ENCODE assay signal across 26 cellular contexts in genomic region chr5:82332889-82333619, GRCh38. TPM values are rescaled to one million over a fixed set of nuclear protein-coding genes. Genes with fewer than 3 reads are reported as not detected.
DNase-seq lines count a peak whose midpoint lies in the region; ATAC-seq, FAIRE-seq and TF ChIP-seq lines count a peak whose summit lies in the region.
"Had no signal": no experiment of that assay in that cellular context is flagged by ENCODE, and none has a peak within 500 bp of the region (broad histone marks: within the 10 kb centered on the region; RNA-seq: fewer than 3 reads in every experiment).

No MANE protein-coding gene starts in this region.

- no peaks in the 10 kb centered on the region for H3K36me3 Mint-ChIP-seq in astrocyte (ENCODE audit: low read depth, unreplicated experiment)
- no peaks in the 10 kb centered on the region for H3K36me3 Mint-ChIP-seq in natural killer cell treated with Interleukin-12 subunit alpha and Interleukin-12 subunit beta and Interleukin-15 and Interleukin-18, amount 100 ng/mL, for 72 hours
- H3K36me3 Mint-ChIP-seq: activated naive CD4-positive, alpha-beta T cell treated with anti-CD3 and anti-CD28 coated beads, Interleukin-2, amount 50 U/mL, for 24 hours; neural progenitor cell; stimulated activated memory B cell treated with anti-CD40 and anti-IgM and Interleukin-4, amounts not matched to agents 10 μg/mL and 1 μg/mL and 100 μg/mL, for 72 hours had no signal

- H4K20me1 ChIP-seq in astrocyte (ENCODE audit: insufficient read depth, low read length), result no peaks in the 10 kb centered on the region

- peak in 1 of 2 donors; percentile 62 for DNase-seq in cardiac muscle cell (ENCODE audit: low read depth in 1 of 2, low spot score in 1 of 2)
- no peak for DNase-seq in cardiac septum (ENCODE audit: low spot score)
- DNase-seq in astrocyte (ENCODE audit: low read depth), result peak; percentile 70
- DNase-seq in foreskin melanocyte, result peak; percentile 43
- no peak for DNase-seq in thoracic aorta (ENCODE audit: low spot score)
- no peak for DNase-seq in ovary
- DNase-seq in natural killer cell treated with Interleukin-12 subunit alpha and Interleukin-12 subunit beta and Interleukin-15 and Interleukin-18, amount 100 ng/mL, for 72 hours (ENCODE audit: low spot score), result no peak
- DNase-seq: activated CD4-positive, alpha-beta T cell treated with anti-CD3 and anti-CD28 coated beads, Interleukin-2, amount 50 U/mL, for 1 hour; DMS53; foreskin keratinocyte; lower lobe of right lung; NCI-H2107; NCI-H524; psoas muscle; RPMI8226; small intestine; transverse colon had no signal

- H3K4me1 ChIP-seq in cardiac muscle cell (ENCODE audit: low read depth), result peaks cover 53% of the 10 kb centered on the region
- H3K4me1 ChIP-seq in astrocyte (ENCODE audit: insufficient read depth, low read length), result peaks cover 27% of the 10 kb centered on the region
- H3K4me1 ChIP-seq in thoracic aorta (ENCODE audit: control insufficient read depth in 1 of 2, low read depth in 2 of 2), result peaks cover 51 to 70% of the 10 kb centered on the region in 2 donors
- H3K4me1 ChIP-seq in ovary (ENCODE audit: insufficient read depth), result peaks cover 1% of the 10 kb centered on the region

- ATAC-seq in thoracic aorta (ENCODE audit: insufficient number of reproducible peaks, low FRiP score, low read depth) (no peak), GM18520 (IDR thresholded peaks at IDR 0.05; ENCODE audit: unreplicated experiment) (no peak)
- no peak for ATAC-seq in natural killer cell treated with Interleukin-12 subunit alpha and Interleukin-12 subunit beta and Interleukin-15 and Interleukin-18, amount 100 ng/mL, for 72 hours
- ATAC-seq: foreskin keratinocyte; lower lobe of right lung; psoas muscle; stimulated activated memory B cell treated with anti-CD40 and anti-IgM and Interleukin-4, amounts not matched to agents 10 μg/mL and 1 μg/mL and 100 μg/mL, for 72 hours had no signal

- H3K27ac ChIP-seq in cardiac muscle cell, result peak overlapping the region; percentile 100
- H3K27ac ChIP-seq in astrocyte (ENCODE audit: low read depth, low read length), result peak overlapping the region; percentile 21
- peak overlapping the region; percentile 93 to 99 for H3K27ac ChIP-seq in thoracic aorta
- no peak overlapping the region for H3K27ac ChIP-seq in ovary
- H3K27ac ChIP-seq: 22Rv1, foreskin keratinocyte, lower lobe of right lung, neural progenitor cell, psoas muscle, transverse colon, VCaP had no signal

- H3K4me3 ChIP-seq in cardiac muscle cell (no peak overlapping the region), astrocyte (ENCODE audit: insufficient read depth, low read depth, low read length) (no peak overlapping the region), thoracic aorta (no peak overlapping the region), ovary (no peak overlapping the region)
- H3K4me3 ChIP-seq: lower lobe of right lung, neural progenitor cell, psoas muscle, transverse colon had no signal

- 38 to 78% (median 53%) methylated on average over 2 of the region's 2 CpGs for WGBS in ovary, 3 donors

- H3K36me3 ChIP-seq in cardiac muscle cell, result no peaks in the 10 kb centered on the region
- no peaks in the 10 kb centered on the region for H3K36me3 ChIP-seq in astrocyte (ENCODE audit: insufficient read depth, low read length)
- H3K36me3 ChIP-seq in thoracic aorta, result no peaks in the 10 kb centered on the region
- H3K36me3 ChIP-seq in ovary, result no peaks in the 10 kb centered on the region
- H3K36me3 ChIP-seq: lower lobe of right lung, neural progenitor cell, transverse colon had no signal

- intact Hi-C loops in cardiac septum (cut with DNase I), result loop anchor here (10.0 kb wide), 1 partner anchor 1072 kb away; no protein-coding TSS in a partner anchor
- intact Hi-C loops in ovary (cut with DNase I), result no loop called here

- no peak for TF ChIP-seq POLR2A in ovary (IDR thresholded peaks at IDR 0.05)

- peaks cover 10% of the 10 kb centered on the region for H3K9me3 Mint-ChIP-seq in astrocyte (ENCODE audit: unreplicated experiment)
- no peaks in the 10 kb centered on the region for H3K9me3 Mint-ChIP-seq in natural killer cell treated with Interleukin-12 subunit alpha and Interleukin-12 subunit beta and Interleukin-15 and Interleukin-18, amount 100 ng/mL, for 72 hours
- H3K9me3 Mint-ChIP-seq: activated naive CD4-positive, alpha-beta T cell treated with anti-CD3 and anti-CD28 coated beads, Interleukin-2, amount 50 U/mL, for 24 hours; neural progenitor cell; T-helper 2 cell treated with Interferon-gamma antibody and Interleukin-4, amounts not matched to agents 5 μg/mL and 100 μg/mL, for 36 hours had no signal

- H3K27me3 Mint-ChIP-seq in astrocyte (ENCODE audit: low read depth, unreplicated experiment), result no peaks in the 10 kb centered on the region
- H3K27me3 Mint-ChIP-seq in natural killer cell treated with Interleukin-12 subunit alpha and Interleukin-12 subunit beta and Interleukin-15 and Interleukin-18, amount 100 ng/mL, for 72 hours, result peaks cover 5 to 9% of the 10 kb centered on the region in 2 donors
- H3K27me3 Mint-ChIP-seq: stimulated activated memory B cell treated with anti-CD40 and anti-IgM and Interleukin-4, amounts not matched to agents 10 μg/mL and 1 μg/mL and 100 μg/mL, for 72 hours had no signal

- no peak overlapping the region for H3K4me2 ChIP-seq in astrocyte (ENCODE audit: low read length)
- H3K4me2 ChIP-seq: neural progenitor cell had no signal

- H2AFZ ChIP-seq in astrocyte (ENCODE audit: low read depth, low read length), result no peak overlapping the region
- H2AFZ ChIP-seq: neural progenitor cell had no signal

- H3K4me1 Mint-ChIP-seq in astrocyte (ENCODE audit: low read depth, unreplicated experiment), result peaks cover 55% of the 10 kb centered on the region
- no peaks in the 10 kb centered on the region for H3K4me1 Mint-ChIP-seq in natural killer cell treated with Interleukin-12 subunit alpha and Interleukin-12 subunit beta and Interleukin-15 and Interleukin-18, amount 100 ng/mL, for 72 hours (ENCODE audit: low read depth in 2 of 2)
- H3K4me1 Mint-ChIP-seq: activated naive CD4-positive, alpha-beta T cell treated with anti-CD3 and anti-CD28 coated beads, Interleukin-2, amount 50 U/mL, for 24 hours; stimulated activated memory B cell treated with anti-CD40 and anti-IgM and Interleukin-4, amounts not matched to agents 10 μg/mL and 1 μg/mL and 100 μg/mL, for 72 hours had no signal

- H3K27me3 ChIP-seq in cardiac muscle cell (no peaks in the 10 kb centered on the region), astrocyte (ENCODE audit: insufficient read depth, low read length) (no peaks in the 10 kb centered on the region), thoracic aorta (replicated peaks; ENCODE audit: insufficient read depth) (no peaks in the 10 kb centered on the region), ovary (no peaks in the 10 kb centered on the region)
- H3K27me3 ChIP-seq: neural progenitor cell, transverse colon had no signal

- H3K9ac ChIP-seq in astrocyte (ENCODE audit: low read length), result no peak overlapping the region
- H3K9ac ChIP-seq: neural progenitor cell had no signal

- no peaks in the 10 kb centered on the region for H3K79me2 ChIP-seq in astrocyte (ENCODE audit: insufficient read depth, low read length)

- H3K9me3 ChIP-seq in cardiac muscle cell (ENCODE audit: low read depth) (no peaks in the 10 kb centered on the region), astrocyte (ENCODE audit: insufficient read depth, low read depth, low read length) (no peaks in the 10 kb centered on the region), thoracic aorta (no peaks in the 10 kb centered on the region), ovary (no peaks in the 10 kb centered on the region)
- H3K9me3 ChIP-seq: lower lobe of right lung, psoas muscle, transverse colon had no signal

- no peak for TF ChIP-seq CTCF in cardiac muscle cell (IDR thresholded peaks at IDR 0.05; ENCODE audit: low read depth, low read length)
- no peak for TF ChIP-seq CTCF in astrocyte (IDR thresholded peaks at IDR 0.05; ENCODE audit: insufficient read depth, low read depth, low read length)
- no peak for TF ChIP-seq CTCF in thoracic aorta (IDR thresholded peaks at IDR 0.05)
- TF ChIP-seq CTCF in ovary (IDR thresholded peaks at IDR 0.05), result no peak

- FAIRE-seq in astrocyte (lab: Jason Lieb, UNC), result peak; percentile 70
- FAIRE-seq: keratinocyte, small intestine had no signal

- H3K27ac Mint-ChIP-seq in astrocyte (ENCODE audit: unreplicated experiment), result peak overlapping the region; percentile 55
- no peak overlapping the region for H3K27ac Mint-ChIP-seq in natural killer cell treated with Interleukin-12 subunit alpha and Interleukin-12 subunit beta and Interleukin-15 and Interleukin-18, amount 100 ng/mL, for 72 hours
- H3K27ac Mint-ChIP-seq: activated naive CD4-positive, alpha-beta T cell treated with anti-CD3 and anti-CD28 coated beads, Interleukin-2, amount 50 U/mL, for 24 hours; activated T-helper 1 cell treated with anti-CD3 and anti-CD28 coated beads, Interleukin-12 subunit alpha, Interleukin-12 subunit beta, Interleukin-2, Interleukin-4 antibody, amounts not matched to agents 30 ng/mL and 10 ng/mL and 1 ng/mL, durations not matched to agents 14 hours and 24 hours and 36 hours; neural progenitor cell; stimulated activated memory B cell treated with anti-CD40 and anti-IgM and Interleukin-4, amounts not matched to agents 10 μg/mL and 1 μg/mL and 100 μg/mL, for 72 hours; T-helper 2 cell treated with Interferon-gamma antibody and Interleukin-4, amounts not matched to agents 5 μg/mL and 100 μg/mL, for 36 hours had no signal

- H3K4me3 Mint-ChIP-seq in astrocyte (ENCODE audit: unreplicated experiment), result no peak overlapping the region
- H3K4me3 Mint-ChIP-seq in natural killer cell treated with Interleukin-12 subunit alpha and Interleukin-12 subunit beta and Interleukin-15 and Interleukin-18, amount 100 ng/mL, for 72 hours, result no peak overlapping the region
- H3K4me3 Mint-ChIP-seq: activated naive CD4-positive, alpha-beta T cell treated with anti-CD3 and anti-CD28 coated beads, Interleukin-2, amount 50 U/mL, for 24 hours; activated T-helper 1 cell treated with anti-CD3 and anti-CD28 coated beads, Interleukin-12 subunit alpha, Interleukin-12 subunit beta, Interleukin-2, Interleukin-4 antibody, amounts not matched to agents 30 ng/mL and 10 ng/mL and 1 ng/mL, durations not matched to agents 14 hours and 24 hours and 36 hours; neural progenitor cell; stimulated activated memory B cell treated with anti-CD40 and anti-IgM and Interleukin-4, amounts not matched to agents 10 μg/mL and 1 μg/mL and 100 μg/mL, for 72 hours; T-helper 2 cell treated with Interferon-gamma antibody and Interleukin-4, amounts not matched to agents 5 μg/mL and 100 μg/mL, for 36 hours had no signal

- TF ChIP-seq EP300 in ovary (IDR thresholded peaks at IDR 0.05), result no peak

RNA-seq across cellular contexts. Expression of gene RPS23, which starts 54.9 kb away (rescaled TPM):
- 1,239 and 1,612 TPM in 2 replicates for total RNA-seq in cardiac muscle cell
- 702 and 842 TPM in 2 replicates for polyA plus RNA-seq in cardiac muscle cell
- 784 TPM for total RNA-seq in cardiac septum
- 1,547 and 1,683 TPM in 2 replicates for total RNA-seq in astrocyte
- total RNA-seq in thoracic aorta, result 1,000 to 10,000 TPM; 1,224 to 1,259 TPM
- 1,000 to 10,000 TPM; 3,397 to 8,268 (median 4,388) TPM for total RNA-seq in ovary
- polyA plus RNA-seq in ovary, result 1,000 to 10,000 TPM; 6,514 to 6,535 TPM
- 1,000 to 10,000 TPM; 1,150 to 1,282 TPM for total RNA-seq in natural killer cell treated with Interleukin-12 subunit alpha and Interleukin-12 subunit beta and Interleukin-15 and Interleukin-18, amount 100 ng/mL, for 72 hours

Comparison
In these comparisons a context has a peak if more than half of its experiments do, and no peak if none do; other contexts are left out.
1. DNase-seq: peak in astrocyte (single experiment) and foreskin melanocyte (single experiment); none in cardiac septum (single experiment), thoracic aorta (single experiment), ovary (0 of 5) and natural killer cell treated with Interleukin-12 subunit alpha and Interleukin-12 subunit beta and Interleukin-15 and Interleukin-18, amount 100 ng/mL, for 72 hours (single experiment).
2. H3K27ac ChIP-seq: peak in cardiac muscle cell (single experiment), astrocyte (single experiment) and thoracic aorta (2 of 2); none in ovary (0 of 2).